ENCODE assay signal across 8 cellular contexts in the genomic region with DNA sequence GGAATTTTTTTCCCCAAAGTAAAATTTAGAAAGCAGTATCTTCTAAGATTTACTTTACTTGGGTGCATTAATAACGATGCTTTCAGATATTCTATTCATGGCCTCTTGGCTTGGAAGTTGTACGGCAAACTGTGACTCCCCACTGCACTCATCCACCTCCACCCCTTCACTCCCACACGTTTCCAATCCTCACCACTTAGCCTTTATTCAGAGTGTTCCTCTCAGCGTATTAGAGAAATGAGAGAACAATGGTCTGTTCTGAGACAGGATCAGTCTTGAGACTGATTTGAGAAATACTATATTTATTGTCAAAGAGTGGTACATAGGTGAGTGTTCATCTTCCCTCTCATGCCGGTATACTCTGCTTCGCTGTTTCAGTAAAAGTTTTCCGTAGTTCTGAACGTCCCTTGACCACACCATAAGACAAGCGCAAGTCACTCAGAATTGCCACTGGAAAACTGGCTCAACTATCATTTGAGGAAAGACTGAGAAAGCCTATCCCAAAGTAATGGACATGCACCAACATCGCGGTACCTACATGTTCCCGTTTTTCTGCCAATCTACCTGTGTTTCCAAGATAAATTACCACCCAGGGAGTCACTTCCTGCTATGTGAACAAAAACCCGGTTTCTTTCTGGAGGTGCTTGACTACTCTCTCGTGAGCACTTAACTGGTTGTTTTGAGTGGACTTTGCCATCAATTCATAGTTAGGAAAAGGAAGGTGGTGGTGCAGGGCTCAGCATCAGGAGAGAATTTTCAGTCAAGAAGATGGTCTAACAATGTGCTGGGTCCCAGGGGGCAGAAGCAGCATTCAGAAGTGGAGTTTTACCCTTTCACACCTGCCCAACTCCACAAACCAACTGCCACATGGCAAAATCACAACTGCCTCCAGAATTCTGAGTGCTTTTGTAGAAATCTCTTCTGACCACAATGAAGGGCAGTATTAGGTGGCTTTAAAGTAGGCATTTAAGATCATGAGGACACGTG. TPM values are rescaled to one million over a fixed set of nuclear protein-coding genes. Genes with fewer than 3 reads are reported as not detected.
DNase-seq lines count a peak whose midpoint lies in the region; ATAC-seq, FAIRE-seq and TF ChIP-seq lines count a peak whose summit lies in the region.

No MANE protein-coding gene starts in this region.

- peak overlapping the region; percentile 75 for H3K9ac ChIP-seq in astrocyte (ENCODE audit: low read length)
- H3K9ac ChIP-seq in mesendoderm (ENCODE audit: low read length), result peak overlapping the region; percentile 97

- no peak overlapping the region for H4K8ac ChIP-seq in mesendoderm (ENCODE audit: low read depth, low read length)

- H3K56ac ChIP-seq in mesendoderm (ENCODE audit: low read length), result peak overlapping the region; percentile 98

- no peaks in the 10 kb centered on the region for H3K9me3 Mint-ChIP-seq in activated naive CD4-positive, alpha-beta T cell treated with anti-CD3 and anti-CD28 coated beads, Interleukin-2, amount 50 U/mL, for 24 hours
- peaks cover 3% of the 10 kb centered on the region for H3K9me3 Mint-ChIP-seq in astrocyte (ENCODE audit: unreplicated experiment)
- H3K9me3 Mint-ChIP-seq in type B pancreatic cell, result no peaks in the 10 kb centered on the region

- H3K79me2 ChIP-seq in astrocyte (ENCODE audit: insufficient read depth, low read length) (no peaks in the 10 kb centered on the region), mesendoderm (ENCODE audit: control insufficient read depth, insufficient read depth, low read length) (peaks cover 57% of the 10 kb centered on the region)

- H3K4me1 ChIP-seq in astrocyte (ENCODE audit: insufficient read depth, low read length), result peaks cover 13% of the 10 kb centered on the region
- peaks cover 10% of the 10 kb centered on the region for H3K4me1 ChIP-seq in mesendoderm (ENCODE audit: control insufficient read depth, low read depth, low read length)

- no peak overlapping the region for H2BK120ac ChIP-seq in mesendoderm (ENCODE audit: low read depth, low read length)

- H3K4me3 ChIP-seq in astrocyte (ENCODE audit: insufficient read depth, low read depth, low read length) (peak overlapping the region; percentile 70), mesendoderm (ENCODE audit: low read length) (peak overlapping the region; percentile 92)

- H3K27ac ChIP-seq in astrocyte (ENCODE audit: low read depth, low read length) (no peak overlapping the region), mesendoderm (ENCODE audit: low read depth, low read length) (no peak overlapping the region)

- no peak overlapping the region for H2BK5ac ChIP-seq in mesendoderm (ENCODE audit: low read length)

- H3K18ac ChIP-seq in mesendoderm (ENCODE audit: low read length), result peak overlapping the region; percentile 62

- ATAC-seq in HG03469 (IDR thresholded peaks at IDR 0.05; ENCODE audit: unreplicated experiment) (no peak), GM18907 (IDR thresholded peaks at IDR 0.05; ENCODE audit: unreplicated experiment) (no peak)

- no peaks in the 10 kb centered on the region for H3K36me3 Mint-ChIP-seq in activated naive CD4-positive, alpha-beta T cell treated with anti-CD3 and anti-CD28 coated beads, Interleukin-2, amount 50 U/mL, for 24 hours
- peaks cover 4% of the 10 kb centered on the region for H3K36me3 Mint-ChIP-seq in astrocyte (ENCODE audit: low read depth, unreplicated experiment)
- no peaks in the 10 kb centered on the region for H3K36me3 Mint-ChIP-seq in type B pancreatic cell

- no peak for FAIRE-seq in astrocyte (lab: Jason Lieb, UNC)

- peaks cover 21% of the 10 kb centered on the region for H3K27me3 Mint-ChIP-seq in activated naive CD4-positive, alpha-beta T cell treated with anti-CD3 and anti-CD28 coated beads, Interleukin-2, amount 50 U/mL, for 24 hours
- H3K27me3 Mint-ChIP-seq in astrocyte (ENCODE audit: low read depth, unreplicated experiment), result peaks cover 16% of the 10 kb centered on the region
- peaks cover 44% of the 10 kb centered on the region for H3K27me3 Mint-ChIP-seq in type B pancreatic cell

- no peak overlapping the region for H2AFZ ChIP-seq in astrocyte (ENCODE audit: low read depth, low read length)

- no peaks in the 10 kb centered on the region for H3K79me1 ChIP-seq in mesendoderm (ENCODE audit: low read length)

- no CpG with 5 or more reads among the region's 15 CpGs for WGBS in mesendoderm (ENCODE audit: extremely low coverage, insufficient coverage, low lambda C conversion rate)

- H3K27me3 ChIP-seq in astrocyte (ENCODE audit: insufficient read depth, low read length) (peaks cover 30% of the 10 kb centered on the region), mesendoderm (ENCODE audit: insufficient read depth, low read length, poor library complexity) (no peaks in the 10 kb centered on the region)

- H3K4me3 Mint-ChIP-seq in activated naive CD4-positive, alpha-beta T cell treated with anti-CD3 and anti-CD28 coated beads, Interleukin-2, amount 50 U/mL, for 24 hours, result peak overlapping the region; percentile 57
- H3K4me3 Mint-ChIP-seq in astrocyte (ENCODE audit: unreplicated experiment) (peak overlapping the region; percentile 88), type B pancreatic cell (peak overlapping the region; percentile 93)

- no peak overlapping the region for H2AK5ac ChIP-seq in mesendoderm (ENCODE audit: low read length)

- peaks cover 4% of the 10 kb centered on the region for H4K20me1 ChIP-seq in astrocyte (ENCODE audit: insufficient read depth, low read length)

- no peak for TF ChIP-seq CTCF in astrocyte (IDR thresholded peaks at IDR 0.05; ENCODE audit: insufficient read depth, low read depth, low read length)
- TF ChIP-seq CTCF in type B pancreatic cell (conservative IDR thresholded peaks at IDR 0.05), result no peak

- peaks cover 30% of the 10 kb centered on the region for H3K4me1 Mint-ChIP-seq in activated naive CD4-positive, alpha-beta T cell treated with anti-CD3 and anti-CD28 coated beads, Interleukin-2, amount 50 U/mL, for 24 hours
- peaks cover 10% of the 10 kb centered on the region for H3K4me1 Mint-ChIP-seq in astrocyte (ENCODE audit: low read depth, unreplicated experiment)
- peaks cover 30% of the 10 kb centered on the region for H3K4me1 Mint-ChIP-seq in type B pancreatic cell (ENCODE audit: unreplicated experiment)

- no peak overlapping the region for H3K27ac Mint-ChIP-seq in activated naive CD4-positive, alpha-beta T cell treated with anti-CD3 and anti-CD28 coated beads, Interleukin-2, amount 50 U/mL, for 24 hours
- no peak overlapping the region for H3K27ac Mint-ChIP-seq in astrocyte (ENCODE audit: unreplicated experiment)
- H3K27ac Mint-ChIP-seq in type B pancreatic cell, result no peak overlapping the region

- no peak overlapping the region for H3K4ac ChIP-seq in mesendoderm (ENCODE audit: low read depth, low read length)

- no peaks in the 10 kb centered on the region for H3K9me3 ChIP-seq in astrocyte (ENCODE audit: insufficient read depth, low read depth, low read length)

- H4K5ac ChIP-seq in mesendoderm (ENCODE audit: low read length), result no peak overlapping the region

- H3K23ac ChIP-seq in mesendoderm (ENCODE audit: low read length), result peak overlapping the region; percentile 87

- no peak for DNase-seq in activated naive CD4-positive, alpha-beta T cell treated with anti-CD3 and anti-CD28 coated beads, Interleukin-2, amount 50 U/mL, for 16 hours
- DNase-seq in astrocyte (ENCODE audit: low read depth) (no peak), mesendoderm (peak; percentile 45), type B pancreatic cell (ENCODE audit: extremely low spot score, unreplicated experiment) (no peak), foreskin melanocyte (no peak)

- H3K4me2 ChIP-seq in astrocyte (ENCODE audit: low read length) (peak overlapping the region; percentile 96), mesendoderm (ENCODE audit: low read length) (peak overlapping the region; percentile 32)

- no peak overlapping the region for H2BK15ac ChIP-seq in mesendoderm (replicated peaks; ENCODE audit: low read depth)

- H3K36me3 ChIP-seq in astrocyte (ENCODE audit: insufficient read depth, low read length) (no peaks in the 10 kb centered on the region), mesendoderm (ENCODE audit: control insufficient read depth, insufficient read depth, low read length) (no peaks in the 10 kb centered on the region)

RNA-seq across cellular contexts. Expression of a gene that starts 1.5 kb away (rescaled TPM):
- total RNA-seq in astrocyte, result 13.3 and 24.5 TPM in 2 replicates
- polyA plus RNA-seq in mesendoderm (2013, experiment 1 of 2), result 24.2 TPM
- 24.5 TPM for polyA plus RNA-seq in mesendoderm (2013, experiment 2 of 2)
- 13.2 and 13.6 TPM in 2 replicates for total RNA-seq in type B pancreatic cell (ENCODE audit: low replicate concordance)
